22 cellular contexts compared by ENCODE assay signal in the genomic region with DNA sequence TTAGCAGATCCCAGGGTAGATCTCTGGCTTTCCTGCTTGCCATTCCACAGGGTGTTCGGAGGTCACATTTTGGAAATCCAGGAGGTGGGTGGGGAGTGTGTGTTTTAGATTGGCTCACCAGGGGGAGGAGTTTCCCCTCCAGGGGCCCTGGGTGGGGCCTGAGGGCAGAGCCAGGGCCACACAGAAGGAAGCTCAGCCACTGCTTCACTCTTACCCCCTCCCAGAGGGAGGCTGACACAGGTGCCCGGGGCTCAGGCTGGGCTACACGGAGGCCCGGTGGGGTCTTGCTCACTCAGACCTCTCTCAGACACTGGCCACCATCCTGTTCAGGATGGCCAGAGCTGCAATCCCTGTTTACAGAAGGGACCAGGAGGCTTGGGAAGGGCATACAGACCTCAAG. TPM values are rescaled to one million over a fixed set of nuclear protein-coding genes. Genes with fewer than 3 reads are reported as not detected.
A peak's percentile ranks its signal among the peaks of the same experiment; 100 is the strongest.
DNase-seq lines count a peak whose midpoint lies in the region; ATAC-seq, FAIRE-seq and TF ChIP-seq lines count a peak whose summit lies in the region.
"Had no signal": no experiment of that assay in that cellular context is flagged by ENCODE, and none has a peak within 500 bp of the region (broad histone marks: within the 10 kb centered on the region; RNA-seq: fewer than 3 reads in every experiment).

No MANE protein-coding gene starts in this region.

- H3K27me3 Mint-ChIP-seq in activated naive CD8-positive, alpha-beta T cell = peaks cover 21% of the 10 kb centered on the region
- H3K27me3 Mint-ChIP-seq in activated naive CD8-positive, alpha-beta T cell treated with anti-CD3 and anti-CD28 coated beads for 36 hours = peaks cover 63% of the 10 kb centered on the region
- H3K27me3 Mint-ChIP-seq in WTC11 (ENCODE audit: low read depth) (peaks cover 77% of the 10 kb centered on the region), naive B cell (peaks cover 31 to 63% (median 46%) of the 10 kb centered on the region in 3 donors)

- no peak for FAIRE-seq in small intestine (lab: Jason Lieb, UNC)
- FAIRE-seq: K562 had no signal

- H3K4me3 ChIP-seq in upper lobe of right lung (no peak overlapping the region), small intestine (ENCODE audit: low read depth in 1 of 2, low read length in 2 of 2) (no peak overlapping the region), colonic mucosa (no peak overlapping the region)
- H3K4me3 ChIP-seq: ascending aorta, K562 had no signal

- intact Hi-C loops in upper lobe of right lung (cut with DNase I) (loop anchor here (5.0 kb wide), 1 partner anchor 332 kb away; no protein-coding TSS in a partner anchor), colonic mucosa (cut with DNase I) (no loop called here)

- H3K9me3 Mint-ChIP-seq in activated naive CD8-positive, alpha-beta T cell (ENCODE audit: low read depth) = no peaks in the 10 kb centered on the region
- no peaks in the 10 kb centered on the region for H3K9me3 Mint-ChIP-seq in activated naive CD8-positive, alpha-beta T cell treated with anti-CD3 and anti-CD28 coated beads for 36 hours
- H3K9me3 Mint-ChIP-seq in WTC11 (no peaks in the 10 kb centered on the region), naive B cell (no peaks in the 10 kb centered on the region)
- H3K9me3 Mint-ChIP-seq: activated CD4-positive, alpha-beta memory T cell treated with anti-CD3 and anti-CD28 coated beads, Interleukin-2, amount 10 ng/mL, durations not matched to agents 7 days and 5 days; activated naive CD4-positive, alpha-beta T cell treated with anti-CD3 and anti-CD28 coated beads for 36 hours had no signal

- H3K36me3 Mint-ChIP-seq in activated naive CD8-positive, alpha-beta T cell = no peaks in the 10 kb centered on the region
- H3K36me3 Mint-ChIP-seq in activated naive CD8-positive, alpha-beta T cell treated with anti-CD3 and anti-CD28 coated beads for 36 hours = no peaks in the 10 kb centered on the region
- H3K36me3 Mint-ChIP-seq in WTC11 (peaks cover 3% of the 10 kb centered on the region), naive B cell (no peaks in the 10 kb centered on the region)

- no peak for TF ChIP-seq CTCF in WTC11 (IDR thresholded peaks at IDR 0.05)
- TF ChIP-seq CTCF in upper lobe of right lung (IDR thresholded peaks at IDR 0.05) = no peak
- no peak for TF ChIP-seq CTCF in colonic mucosa (IDR thresholded peaks at IDR 0.05)

- no peaks in the 10 kb centered on the region for H3K36me3 ChIP-seq in upper lobe of right lung
- H3K36me3 ChIP-seq in small intestine (ENCODE audit: control insufficient read depth in 2 of 2, insufficient read depth in 2 of 2, low read length in 2 of 2) = no peaks in the 10 kb centered on the region
- H3K36me3 ChIP-seq in colonic mucosa = no peaks in the 10 kb centered on the region
- H3K36me3 ChIP-seq: ascending aorta, spleen, WERI-Rb-1 had no signal

- no peak overlapping the region for H3K9ac ChIP-seq in colonic mucosa (ENCODE audit: low read depth in 2 of 2, low read length in 2 of 2)

- 7 to 17% (median 14%) methylated on average over 4 of the region's 4 CpGs for WGBS in small intestine, 3 donors

- H3K9me3 ChIP-seq in upper lobe of right lung (no peaks in the 10 kb centered on the region), small intestine (ENCODE audit: control insufficient read depth, low read depth) (no peaks in the 10 kb centered on the region), colonic mucosa (no peaks in the 10 kb centered on the region)
- H3K9me3 ChIP-seq: ascending aorta, spleen had no signal

- POLR2A ChIA-PET in WTC11 (lab: Charles Lee) = no interaction called here

- DNase-seq in activated naive CD8-positive, alpha-beta T cell treated with anti-CD3 and anti-CD28 coated beads for 36 hours = no peak
- DNase-seq in WTC11 (ENCODE audit: low spot score) = no peak
- DNase-seq in naive B cell = no peak
- DNase-seq in upper lobe of right lung = no peak
- DNase-seq in small intestine = no peak
- DNase-seq in colonic mucosa = no peak
- DNase-seq: activated CD4-positive, alpha-beta memory T cell treated with anti-CD3 and anti-CD28 coated beads, Interleukin-2, amount 10 ng/mL, durations not matched to agents 7 days and 5 days; activated naive CD4-positive, alpha-beta T cell treated with anti-CD3 and anti-CD28 coated beads for 36 hours; C1 segment of cervical spinal cord; endodermal cell; NCI-H2081; spleen; WERI-Rb-1 had no signal

- H3K4me3 Mint-ChIP-seq in activated naive CD8-positive, alpha-beta T cell = peak overlapping the region; percentile 52
- H3K4me3 Mint-ChIP-seq in activated naive CD8-positive, alpha-beta T cell treated with anti-CD3 and anti-CD28 coated beads for 36 hours = no peak overlapping the region
- H3K4me3 Mint-ChIP-seq in WTC11 (peak overlapping the region; percentile 49), naive B cell (peak overlapping the region in 6 of 8 donors; percentile 45 to 88 (median 72))
- H3K4me3 Mint-ChIP-seq: activated CD4-positive, alpha-beta memory T cell treated with anti-CD3 and anti-CD28 coated beads, Interleukin-2, amount 10 ng/mL, durations not matched to agents 7 days and 5 days; activated naive CD4-positive, alpha-beta T cell treated with anti-CD3 and anti-CD28 coated beads for 36 hours; endodermal cell had no signal

- H3K27me3 ChIP-seq in upper lobe of right lung = peaks cover 84% of the 10 kb centered on the region
- H3K27me3 ChIP-seq in small intestine (ENCODE audit: control insufficient read depth in 2 of 2, insufficient read depth in 2 of 2, low read length in 2 of 2) = peaks cover 35 to 46% of the 10 kb centered on the region in 2 donors
- peaks cover 83% of the 10 kb centered on the region for H3K27me3 ChIP-seq in colonic mucosa

- CTCF ChIA-PET in WTC11 (lab: Charles Lee) = interaction anchor here (1.1 to 1.6 kb wide), 3 partner anchors 32 to 341 kb away, joined by 3 to 7 read pairs (median 3); no protein-coding TSS in a partner anchor

- peaks cover 16% of the 10 kb centered on the region for H3K4me1 Mint-ChIP-seq in activated naive CD8-positive, alpha-beta T cell (ENCODE audit: low read depth)
- H3K4me1 Mint-ChIP-seq in activated naive CD8-positive, alpha-beta T cell treated with anti-CD3 and anti-CD28 coated beads for 36 hours = peaks cover 2% of the 10 kb centered on the region
- H3K4me1 Mint-ChIP-seq in WTC11 = peaks cover 19% of the 10 kb centered on the region
- H3K4me1 Mint-ChIP-seq in naive B cell = peaks cover 23 to 26% (median 24%) of the 10 kb centered on the region in 3 donors

- H3K27ac ChIP-seq in upper lobe of right lung (no peak overlapping the region), small intestine (ENCODE audit: low read depth in 1 of 2, low read length in 1 of 2) (no peak overlapping the region), colonic mucosa (no peak overlapping the region)
- H3K27ac ChIP-seq: ascending aorta, spleen, WERI-Rb-1 had no signal

- ATAC-seq in WTC11 = no peak
- ATAC-seq in naive B cell (ENCODE audit: low read depth in 2 of 2) = no peak
- ATAC-seq in upper lobe of right lung = peak; percentile 11
- no peak for ATAC-seq in HG03097 (IDR thresholded peaks at IDR 0.05; ENCODE audit: low FRiP score, unreplicated experiment)
- ATAC-seq: K562 had no signal

- H3K27ac Mint-ChIP-seq in activated naive CD8-positive, alpha-beta T cell = no peak overlapping the region
- H3K27ac Mint-ChIP-seq in activated naive CD8-positive, alpha-beta T cell treated with anti-CD3 and anti-CD28 coated beads for 36 hours = no peak overlapping the region
- H3K27ac Mint-ChIP-seq in WTC11 = no peak overlapping the region
- H3K27ac Mint-ChIP-seq in naive B cell = no peak overlapping the region
- H3K27ac Mint-ChIP-seq: activated CD4-positive, alpha-beta memory T cell treated with anti-CD3 and anti-CD28 coated beads, Interleukin-2, amount 10 ng/mL, durations not matched to agents 7 days and 5 days; activated naive CD4-positive, alpha-beta T cell treated with anti-CD3 and anti-CD28 coated beads for 36 hours; endodermal cell had no signal

- H3K4me1 ChIP-seq in upper lobe of right lung = peaks cover 35% of the 10 kb centered on the region
- H3K4me1 ChIP-seq in small intestine (ENCODE audit: control insufficient read depth in 2 of 2, insufficient read depth in 1 of 2, low read depth in 1 of 2, low read length in 1 of 2) = no peaks in the 10 kb centered on the region
- peaks cover 4% of the 10 kb centered on the region for H3K4me1 ChIP-seq in colonic mucosa

TF ChIP-seq in WTC11, 78 proteins besides CTCF, POLR2A, EP300 and RAD21 (continues in another document):
- TF ChIP-seq, protein P1, sequence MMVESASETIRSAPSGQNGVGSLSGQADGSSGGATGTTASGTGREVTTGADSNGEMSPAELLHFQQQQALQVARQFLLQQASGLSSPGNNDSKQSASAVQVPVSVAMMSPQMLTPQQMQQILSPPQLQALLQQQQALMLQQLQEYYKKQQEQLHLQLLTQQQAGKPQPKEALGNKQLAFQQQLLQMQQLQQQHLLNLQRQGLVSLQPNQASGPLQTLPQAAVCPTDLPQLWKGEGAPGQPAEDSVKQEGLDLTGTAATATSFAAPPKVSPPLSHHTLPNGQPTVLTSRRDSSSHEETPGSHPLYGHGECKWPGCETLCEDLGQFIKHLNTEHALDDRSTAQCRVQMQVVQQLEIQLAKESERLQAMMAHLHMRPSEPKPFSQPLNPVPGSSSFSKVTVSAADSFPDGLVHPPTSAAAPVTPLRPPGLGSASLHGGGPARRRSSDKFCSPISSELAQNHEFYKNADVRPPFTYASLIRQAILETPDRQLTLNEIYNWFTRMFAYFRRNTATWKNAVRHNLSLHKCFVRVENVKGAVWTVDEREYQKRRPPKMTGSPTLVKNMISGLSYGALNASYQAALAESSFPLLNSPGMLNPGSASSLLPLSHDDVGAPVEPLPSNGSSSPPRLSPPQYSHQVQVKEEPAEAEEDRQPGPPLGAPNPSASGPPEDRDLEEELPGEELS (CRISPR knock-in tag; IDR thresholded peaks at IDR 0.05) = no peak
- TF ChIP-seq GABPB1 (CRISPR knock-in tag; IDR thresholded peaks at IDR 0.05) (no peak), ZNF138 (CRISPR knock-in tag; conservative IDR thresholded peaks at IDR 0.05) (no peak), ATF1 (CRISPR knock-in tag; IDR thresholded peaks at IDR 0.05) (no peak), ZNF219 (CRISPR knock-in tag; IDR thresholded peaks at IDR 0.05; ENCODE audit: borderline replicate concordance) (no peak)

RNA-seq across cellular contexts. Expression of a gene that starts 2.5 kb away (rescaled TPM):
- not detected for total RNA-seq in activated naive CD8-positive, alpha-beta T cell treated with anti-CD3 and anti-CD28 coated beads for 36 hours
- total RNA-seq in WTC11 (2021) = 0.18 to 0.33 TPM (median 0.23 TPM) in 3 replicates
- under 1 TPM in 2 of 6 donors, not detected in 4; 0.17 to 0.62 TPM for polyA plus RNA-seq in naive B cell (ENCODE audit: low read depth in 6 of 6)
- 5.4 TPM for total RNA-seq in upper lobe of right lung
- polyA plus RNA-seq in small intestine = under 1 TPM in 2 of 3 donors, not detected in 1; 0.03 to 0.22 TPM
- total RNA-seq in colonic mucosa = under 1 TPM in 1 of 2 donors, not detected in 1; 0.12 TPM
- total RNA-seq: A673; activated CD4-positive, alpha-beta memory T cell treated with anti-CD3 and anti-CD28 coated beads, Interleukin-2, amount 10 ng/mL, durations not matched to agents 7 days and 5 days; activated naive CD4-positive, alpha-beta T cell treated with anti-CD3 and anti-CD28 coated beads for 36 hours; ascending aorta; endodermal cell; K562; lung microvascular endothelial cell; myocyte; NCI-H460; spleen; subcutaneous adipose tissue had no signal
- polyA plus RNA-seq: K562, spleen had no signal
